Comparison of ENCODE assay signal across 26 cellular contexts in the genomic region with DNA sequence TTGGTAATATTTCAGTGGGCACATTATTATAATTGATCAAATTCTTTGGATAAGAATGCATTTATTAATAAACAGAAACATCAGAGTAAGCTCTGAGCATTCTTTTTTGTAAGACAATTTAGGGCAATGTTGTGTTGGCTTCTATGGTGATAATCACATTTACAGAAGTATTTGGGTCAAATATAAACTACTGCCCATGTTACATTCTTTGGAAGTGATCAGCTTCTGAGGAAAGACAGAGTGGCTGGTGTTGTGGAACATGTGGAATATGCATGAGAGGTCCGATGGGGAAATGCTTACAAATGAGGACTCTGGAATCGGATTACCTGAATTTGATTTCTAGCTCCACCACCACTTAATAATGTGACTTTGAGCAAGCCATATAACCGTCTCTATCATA. TPM values are rescaled to one million over a fixed set of nuclear protein-coding genes. Genes with fewer than 3 reads are reported as not detected.
"Had no signal": no experiment of that assay in that cellular context is flagged by ENCODE, and none has a peak within 500 bp of the region (broad histone marks: within the 10 kb centered on the region; RNA-seq: fewer than 3 reads in every experiment).

No MANE protein-coding gene starts in this region.

- ATAC-seq: activated CD8-positive, alpha-beta T cell treated with anti-CD3 and anti-CD28 coated beads, Interleukin-2, amount 10 ng/mL, durations not matched to agents 7 days and 5 days; activated T-cell treated with anti-CD3 and anti-CD28 coated beads, Interleukin-2, amount 50 U/mL, for 4 hours; gastrocnemius medialis; heart left ventricle; naive thymus-derived CD4-positive, alpha-beta T cell; stimulated activated naive CD8-positive, alpha-beta T cell treated with anti-CD3 and anti-CD28 coated beads, Interleukin-15, Interleukin-2, amounts not matched to agents 100 U/mL and 50 U/mL, for 24 hours had no signal

- H3K9ac ChIP-seq: neural progenitor cell had no signal

- H3K9me3 ChIP-seq: gastrocnemius medialis, heart left ventricle, right atrium auricular region, suprapubic skin, transverse colon had no signal

- FAIRE-seq: colon had no signal

- H3K4me1 ChIP-seq: gastrocnemius medialis, heart left ventricle, neural progenitor cell, right atrium auricular region, suprapubic skin, transverse colon had no signal

- H3K36me3 ChIP-seq: brain microvascular endothelial cell, gastrocnemius medialis, heart left ventricle, neural progenitor cell, right atrium auricular region, suprapubic skin, transverse colon had no signal

- H3K27me3 ChIP-seq: brain microvascular endothelial cell, gastrocnemius medialis, neural progenitor cell, right atrium auricular region, suprapubic skin, transverse colon had no signal

- H2AFZ ChIP-seq: neural progenitor cell had no signal

- H3K4me3 ChIP-seq: gastrocnemius medialis, heart left ventricle, neural progenitor cell, right atrium auricular region, suprapubic skin, transverse colon had no signal

- DNase-seq: activated CD4-positive, alpha-beta T cell treated with anti-CD3 and anti-CD28 coated beads, Interleukin-2, amount 10 ng/mL, durations not matched to agents 24 days and 14 days; activated CD4-positive, CD25-positive, alpha-beta regulatory T cell; activated CD8-positive, alpha-beta T cell treated with anti-CD3 and anti-CD28 coated beads, Interleukin-2, amount 10 ng/mL, durations not matched to agents 7 days and 5 days; activated naive CD4-positive, alpha-beta T cell treated with anti-CD3 and anti-CD28 coated beads for 36 hours; activated T-cell treated with anti-CD3 and anti-CD28 coated beads, Interleukin-2, amount 50 U/mL, for 4 hours; aorta; brain microvascular endothelial cell; central memory CD4-positive, alpha-beta T cell; endodermal cell; gastrocnemius medialis; heart left ventricle; mesendoderm; naive thymus-derived CD4-positive, alpha-beta T cell; stimulated activated CD4-positive, alpha-beta T cell treated with anti-CD3 and anti-CD28 coated beads, Interleukin-2, amount 100 ng/mL, for 24 hours; stimulated activated naive CD8-positive, alpha-beta T cell treated with anti-CD3 and anti-CD28 coated beads, Interleukin-15, Interleukin-2, amounts not matched to agents 100 U/mL and 50 U/mL, for 24 hours; T1000; transverse colon had no signal

- H3K4me2 ChIP-seq: neural progenitor cell had no signal

- H3K27ac ChIP-seq: brain microvascular endothelial cell, gastrocnemius medialis, heart left ventricle, neural progenitor cell, right atrium auricular region, suprapubic skin, transverse colon had no signal

RNA-seq across cellular contexts. Expression of gene SERPINB13, which starts 19.4 kb away (rescaled TPM):
- total RNA-seq: activated CD4-positive, alpha-beta T cell treated with anti-CD3 and anti-CD28 coated beads, Interleukin-2, amount 10 ng/mL, durations not matched to agents 24 days and 14 days; activated CD8-positive, alpha-beta T cell treated with anti-CD3 and anti-CD28 coated beads, Interleukin-2, amount 10 ng/mL, durations not matched to agents 7 days and 5 days; activated naive CD4-positive, alpha-beta T cell treated with anti-CD3 and anti-CD28 coated beads for 36 hours; activated T-cell treated with anti-CD3 and anti-CD28 coated beads, Interleukin-2, amount 50 U/mL, for 4 hours; aorta; endodermal cell; gastrocnemius medialis; heart left ventricle; kidney epithelial cell; liver; mucosa of gallbladder; naive thymus-derived CD4-positive, alpha-beta T cell; osteoblast; progenitor cell of endocrine pancreas; right atrium auricular region had no signal
- polyA plus RNA-seq: heart left ventricle; liver; naive thymus-derived CD4-positive, alpha-beta T cell had no signal

RNA-seq across cellular contexts. Expression of gene SERPINB4, which starts 37.5 kb away (rescaled TPM):
- total RNA-seq: activated CD4-positive, alpha-beta T cell treated with anti-CD3 and anti-CD28 coated beads, Interleukin-2, amount 10 ng/mL, durations not matched to agents 24 days and 14 days; activated CD8-positive, alpha-beta T cell treated with anti-CD3 and anti-CD28 coated beads, Interleukin-2, amount 10 ng/mL, durations not matched to agents 7 days and 5 days; activated naive CD4-positive, alpha-beta T cell treated with anti-CD3 and anti-CD28 coated beads for 36 hours; activated T-cell treated with anti-CD3 and anti-CD28 coated beads, Interleukin-2, amount 50 U/mL, for 4 hours; aorta; heart left ventricle; kidney epithelial cell; liver; mucosa of gallbladder; naive thymus-derived CD4-positive, alpha-beta T cell; osteoblast; progenitor cell of endocrine pancreas; right atrium auricular region; transverse colon had no signal
- polyA plus RNA-seq: liver; naive thymus-derived CD4-positive, alpha-beta T cell had no signal

RNA-seq across cellular contexts. Expression of gene SERPINB3, which starts 55.2 kb away (rescaled TPM):
- total RNA-seq: activated CD4-positive, alpha-beta T cell treated with anti-CD3 and anti-CD28 coated beads, Interleukin-2, amount 10 ng/mL, durations not matched to agents 24 days and 14 days; activated CD8-positive, alpha-beta T cell treated with anti-CD3 and anti-CD28 coated beads, Interleukin-2, amount 10 ng/mL, durations not matched to agents 7 days and 5 days; activated naive CD4-positive, alpha-beta T cell treated with anti-CD3 and anti-CD28 coated beads for 36 hours; activated T-cell treated with anti-CD3 and anti-CD28 coated beads, Interleukin-2, amount 50 U/mL, for 4 hours; aorta; endodermal cell; gastrocnemius medialis; kidney epithelial cell; mucosa of gallbladder; naive thymus-derived CD4-positive, alpha-beta T cell; osteoblast; progenitor cell of endocrine pancreas; right atrium auricular region; transverse colon had no signal
- polyA plus RNA-seq: liver; naive thymus-derived CD4-positive, alpha-beta T cell had no signal
